In the genomic region with DNA sequence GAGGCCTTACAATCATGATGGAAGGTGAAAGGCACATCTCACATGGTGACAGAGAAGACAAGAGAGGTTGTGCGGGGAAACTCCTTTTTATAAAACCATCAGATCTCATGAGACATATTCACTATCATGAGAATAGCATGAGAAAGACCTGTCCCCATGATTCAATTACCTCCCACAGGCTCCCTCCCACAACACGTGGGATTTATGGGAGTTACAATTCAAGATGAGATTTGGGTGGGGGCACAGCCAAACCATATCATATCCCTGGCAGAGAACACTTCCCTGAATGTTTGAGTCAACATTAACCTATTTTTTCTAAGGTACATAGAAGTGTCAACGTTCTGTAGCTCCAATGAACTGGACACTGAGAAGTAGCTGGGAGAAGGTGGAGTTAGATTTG, we compare ENCODE assay signal across 18 cellular contexts.
DNase-seq lines count a peak whose midpoint lies in the region; ATAC-seq and TF ChIP-seq lines count a peak whose summit lies in the region.
"Had no signal": no experiment of that assay in that cellular context is flagged by ENCODE, and none has a peak within 500 bp of the region (broad histone marks: within the 10 kb centered on the region; RNA-seq: fewer than 3 reads in every experiment).

No MANE protein-coding gene starts in this region.

- H3K4me2 ChIP-seq in hepatocyte: no peak overlapping the region
- H3K4me2 ChIP-seq: A549 had no signal

- no peaks in the 10 kb centered on the region for H4K20me1 ChIP-seq in hepatocyte (ENCODE audit: insufficient read depth, poor library complexity, severe bottlenecking)
- H4K20me1 ChIP-seq: BLaER1 treated with 17β-estradiol and CSF1 and Interleukin-3, amounts not matched to agents 10 nM and 100 nM had no signal

- H3K4me3 Mint-ChIP-seq in mesothelial cell of epicardium (no peak overlapping the region), immature natural killer cell (no peak overlapping the region)
- H3K4me3 Mint-ChIP-seq: B cell; CD4-positive, alpha-beta T cell; CD8-positive, alpha-beta T cell had no signal

- TF ChIP-seq CTCF in HEK293 (tag by site-specific recombination; IDR thresholded peaks at IDR 0.05) (no peak), hepatocyte (IDR thresholded peaks at IDR 0.05; ENCODE audit: poor library complexity) (no peak), mesothelial cell of epicardium (IDR thresholded peaks at IDR 0.05; ENCODE audit: unreplicated experiment) (no peak)

- H3K36me3 Mint-ChIP-seq in mesothelial cell of epicardium (no peaks in the 10 kb centered on the region), immature natural killer cell (no peaks in the 10 kb centered on the region)
- H3K36me3 Mint-ChIP-seq: CD8-positive, alpha-beta T cell had no signal

- POLR2A ChIA-PET in HEK293 (lab: Yijun Ruan, JAX): no interaction called here

- H3K27ac ChIP-seq in HEK293 (ENCODE audit: extremely low read depth, low read depth, low read length) (no peak overlapping the region; the same call in 1 of the 2 replicates), hepatocyte (peak overlapping the region; percentile 88)
- H3K27ac ChIP-seq: 22Rv1; A549; BLaER1 treated with 17β-estradiol and CSF1 and Interleukin-3, amounts not matched to agents 10 nM and 100 nM; C4-2B had no signal

- H3K79me2 ChIP-seq in hepatocyte: no peaks in the 10 kb centered on the region

- peak overlapping the region; percentile 96 for H3K27ac Mint-ChIP-seq in mesothelial cell of epicardium
- no peak overlapping the region for H3K27ac Mint-ChIP-seq in immature natural killer cell
- H3K27ac Mint-ChIP-seq: B cell; CD4-positive, alpha-beta T cell; CD8-positive, alpha-beta T cell had no signal

- no peaks in the 10 kb centered on the region for H3K9me2 ChIP-seq in hepatocyte (replicated peaks; ENCODE audit: insufficient read depth)

- H2AFZ ChIP-seq in hepatocyte: no peak overlapping the region

- H3K27me3 ChIP-seq in hepatocyte: no peaks in the 10 kb centered on the region
- H3K27me3 ChIP-seq: BLaER1 treated with 17β-estradiol and CSF1 and Interleukin-3, amounts not matched to agents 10 nM and 100 nM had no signal

- H3K27me3 Mint-ChIP-seq in mesothelial cell of epicardium (ENCODE audit: low read depth) (no peaks in the 10 kb centered on the region), immature natural killer cell (ENCODE audit: low read depth in 3 of 3) (peaks cover 0 to 4% (median 0%) of the 10 kb centered on the region in 3 donors)
- H3K27me3 Mint-ChIP-seq: B cell; CD4-positive, alpha-beta T cell had no signal

- 87% methylated on average over 3 of the region's 3 CpGs for WGBS in hepatocyte (ENCODE audit: low lambda C conversion rate, missing lambda C conversion rate)

- ATAC-seq in GM19455 (IDR thresholded peaks at IDR 0.05; ENCODE audit: unreplicated experiment): no peak
- ATAC-seq: A549; CD8-positive, alpha-beta T cell had no signal

- peaks cover 11% of the 10 kb centered on the region for H3K4me1 ChIP-seq in HEK293 (ENCODE audit: control insufficient read depth, insufficient read depth, low read length)
- H3K4me1 ChIP-seq in hepatocyte (ENCODE audit: insufficient read depth): peaks cover 22% of the 10 kb centered on the region
- H3K4me1 ChIP-seq: Caco-2 had no signal

- no peaks in the 10 kb centered on the region for H3K9me3 Mint-ChIP-seq in mesothelial cell of epicardium
- peaks cover 2 to 17% (median 4%) of the 10 kb centered on the region in 6 donors for H3K9me3 Mint-ChIP-seq in immature natural killer cell

- H3K4me3 ChIP-seq in HEK293 (ENCODE audit: low read depth, low read length): no peak overlapping the region
- H3K4me3 ChIP-seq in hepatocyte: no peak overlapping the region
- H3K4me3 ChIP-seq: A549; BLaER1 treated with 17β-estradiol and CSF1 and Interleukin-3, amounts not matched to agents 10 nM and 100 nM had no signal

- H3K4me1 Mint-ChIP-seq in mesothelial cell of epicardium (peaks cover 62% of the 10 kb centered on the region), immature natural killer cell (no peaks in the 10 kb centered on the region)
- H3K4me1 Mint-ChIP-seq: B cell had no signal

- H3K36me3 ChIP-seq in HEK293 (ENCODE audit: control insufficient read depth in 2 of 2, insufficient read depth in 1 of 2, low read length in 2 of 2) (no peaks in the 10 kb centered on the region), hepatocyte (replicated peaks; ENCODE audit: insufficient read depth, low read depth) (no peaks in the 10 kb centered on the region)
- H3K36me3 ChIP-seq: BLaER1 treated with 17β-estradiol and CSF1 and Interleukin-3, amounts not matched to agents 10 nM and 100 nM had no signal

- CTCF ChIA-PET in HEK293 (lab: Yijun Ruan, JAX): no interaction called here

- no peaks in the 10 kb centered on the region for H3K9me3 ChIP-seq in HEK293 (ENCODE audit: control insufficient read depth, insufficient read depth, low read depth, low read length)
- H3K9me3 ChIP-seq in hepatocyte (ENCODE audit: low read depth): no peaks in the 10 kb centered on the region
- H3K9me3 ChIP-seq: A549; BLaER1 treated with 17β-estradiol and CSF1 and Interleukin-3, amounts not matched to agents 10 nM and 100 nM; Caco-2 had no signal

- DNase-seq in hepatocyte (ENCODE audit: low spot score): no peak
- no peak for DNase-seq in mesothelial cell of epicardium (ENCODE audit: low spot score in 2 of 2, unreplicated experiment in 2 of 2)
- DNase-seq in immature natural killer cell: no peak
- no peak for DNase-seq in anterior cingulate cortex (lab: John Stamatoyannopoulos, UW)
- DNase-seq: AML-193; Caco-2; Calu3; CD4-positive, alpha-beta T cell; CD8-positive, alpha-beta T cell; DMS79 treated with DMSO at 0.1 percent for 48 hours; GF-D8 had no signal

TF ChIP-seq in HEK293, 187 proteins besides CTCF, POLR2A, EP300 and RAD21:
- TF ChIP-seq TRIM28 (IDR thresholded peaks at IDR 0.05; ENCODE audit: borderline replicate concordance, low read length) (no peak), REPIN1 (tag by site-specific recombination; IDR thresholded peaks at IDR 0.05; ENCODE audit: low read depth) (no peak), ZFHX2 (tag by site-specific recombination; conservative IDR thresholded peaks at IDR 0.05) (peak; percentile 85), ZFP69B (tag by site-specific recombination; IDR thresholded peaks at IDR 0.05) (no peak), YY1 (tag by site-specific recombination; IDR thresholded peaks at IDR 0.05) (no peak), EGR2 (tag by site-specific recombination; IDR thresholded peaks at IDR 0.05; ENCODE audit: low read depth) (peak; percentile 81)
